Comparison of ENCODE assay signal across 10 cellular contexts in genomic region chr5:160959804-160960203, GRCh38.
A peak's percentile ranks its signal among the peaks of the same experiment; 100 is the strongest.
DNase-seq lines count a peak whose midpoint lies in the region; ATAC-seq and TF ChIP-seq lines count a peak whose summit lies in the region.
"Had no signal": no experiment of that assay in that cellular context is flagged by ENCODE, and none has a peak within 500 bp of the region (broad histone marks: within the 10 kb centered on the region; RNA-seq: fewer than 3 reads in every experiment).

No MANE protein-coding gene starts in this region.

- H3K27ac Mint-ChIP-seq in activated CD4-positive, alpha-beta T cell treated with anti-CD3 and anti-CD28 coated beads, Interleukin-2, amount 10 ng/mL, durations not matched to agents 24 days and 14 days = no peak overlapping the region
- H3K27ac Mint-ChIP-seq: activated naive CD8-positive, alpha-beta T cell treated with anti-CD3 and anti-CD28 coated beads for 36 hours had no signal

- WGBS in body of pancreas, 2 donors = 20 to 28% methylated on average over 2 of the region's 2 CpGs

- TF ChIP-seq CTCF in body of pancreas (IDR thresholded peaks at IDR 0.05) = no peak

- TF ChIP-seq POLR2A in body of pancreas (IDR thresholded peaks at IDR 0.05) = no peak

- peaks cover 22% of the 10 kb centered on the region for H3K4me1 ChIP-seq in body of pancreas

- no peaks in the 10 kb centered on the region for H3K9me3 ChIP-seq in body of pancreas

- intact Hi-C loops in activated CD4-positive, alpha-beta T cell treated with anti-CD3 and anti-CD28 coated beads, Interleukin-2, amount 10 ng/mL, durations not matched to agents 24 days and 14 days (cut with micrococcal nuclease) = no loop called here
- intact Hi-C loops in body of pancreas (cut with DNase I) = no loop called here

- no peaks in the 10 kb centered on the region for H3K9me3 Mint-ChIP-seq in activated CD4-positive, alpha-beta T cell treated with anti-CD3 and anti-CD28 coated beads, Interleukin-2, amount 10 ng/mL, durations not matched to agents 24 days and 14 days
- H3K9me3 Mint-ChIP-seq: activated naive CD8-positive, alpha-beta T cell treated with anti-CD3 and anti-CD28 coated beads for 36 hours had no signal

- ATAC-seq in HG03432 (IDR thresholded peaks at IDR 0.05; ENCODE audit: unreplicated experiment) = peak; percentile 64
- peak; percentile 88 for ATAC-seq in body of pancreas
- ATAC-seq in HG03095 (IDR thresholded peaks at IDR 0.05; ENCODE audit: unreplicated experiment) = no peak

- no peaks in the 10 kb centered on the region for H3K27me3 ChIP-seq in body of pancreas

- peak overlapping the region in 3 of 4 donors; percentile 22 to 49 (median 38) for H3K27ac ChIP-seq in body of pancreas

- no peaks in the 10 kb centered on the region for H3K36me3 ChIP-seq in body of pancreas (replicated peaks in 1 of 2; ENCODE audit: insufficient read depth in 1 of 2, low read depth in 2 of 2)

- H3K4me3 ChIP-seq in body of pancreas = no peak overlapping the region

- H3K4me1 Mint-ChIP-seq in activated CD4-positive, alpha-beta T cell treated with anti-CD3 and anti-CD28 coated beads, Interleukin-2, amount 10 ng/mL, durations not matched to agents 24 days and 14 days = no peaks in the 10 kb centered on the region
- H3K4me1 Mint-ChIP-seq: activated naive CD8-positive, alpha-beta T cell treated with anti-CD3 and anti-CD28 coated beads for 36 hours had no signal

- no peak overlapping the region for H3K4me3 Mint-ChIP-seq in activated CD4-positive, alpha-beta T cell treated with anti-CD3 and anti-CD28 coated beads, Interleukin-2, amount 10 ng/mL, durations not matched to agents 24 days and 14 days
- H3K4me3 Mint-ChIP-seq: activated naive CD8-positive, alpha-beta T cell treated with anti-CD3 and anti-CD28 coated beads for 36 hours had no signal

- DNase-seq in activated CD4-positive, alpha-beta T cell treated with anti-CD3 and anti-CD28 coated beads, Interleukin-2, amount 50 U/mL, for 48 hours = peak; percentile 4 to 13
- no peak for DNase-seq in activated CD4-positive, alpha-beta T cell treated with anti-CD3 and anti-CD28 coated beads, Interleukin-2, amount 10 ng/mL, durations not matched to agents 24 days and 14 days
- DNase-seq in body of pancreas = peak; percentile 87 to 94 (median 88)
- DNase-seq in ureter (ENCODE audit: low spot score) = peak; percentile 87
- no peak for DNase-seq in iPS-NIHi11 (ENCODE audit: low spot score)
- DNase-seq in activated CD4-positive, CD25-positive, alpha-beta regulatory T cell (lab: John Stamatoyannopoulos, UW) = no peak
- DNase-seq: activated CD4-positive, alpha-beta T cell treated with anti-CD3 and anti-CD28 coated beads for 4 hours; activated naive CD8-positive, alpha-beta T cell treated with anti-CD3 and anti-CD28 coated beads for 36 hours had no signal

- no peaks in the 10 kb centered on the region for H3K27me3 Mint-ChIP-seq in activated CD4-positive, alpha-beta T cell treated with anti-CD3 and anti-CD28 coated beads, Interleukin-2, amount 10 ng/mL, durations not matched to agents 24 days and 14 days

- H3K36me3 Mint-ChIP-seq in activated CD4-positive, alpha-beta T cell treated with anti-CD3 and anti-CD28 coated beads, Interleukin-2, amount 10 ng/mL, durations not matched to agents 24 days and 14 days (ENCODE audit: low read depth) = no peaks in the 10 kb centered on the region
- H3K36me3 Mint-ChIP-seq: activated naive CD8-positive, alpha-beta T cell treated with anti-CD3 and anti-CD28 coated beads for 36 hours had no signal

Comparison
In these comparisons a context has a peak if more than half of its experiments do, and no peak if none do; other contexts are left out.
1. DNase-seq: peak in activated CD4-positive, alpha-beta T cell treated with anti-CD3 and anti-CD28 coated beads, Interleukin-2, amount 50 U/mL, for 48 hours (2 of 2), body of pancreas (4 of 4) and ureter (single experiment); none in activated CD4-positive, alpha-beta T cell treated with anti-CD3 and anti-CD28 coated beads, Interleukin-2, amount 10 ng/mL, durations not matched to agents 24 days and 14 days (single experiment), iPS-NIHi11 (single experiment) and activated CD4-positive, CD25-positive, alpha-beta regulatory T cell (0 of 4).